ENCODE assay signal across 17 cellular contexts in genomic region chr6:43277643-43278523, GRCh38. TPM values are rescaled to one million over a fixed set of nuclear protein-coding genes. Genes with fewer than 3 reads are reported as not detected.
DNase-seq lines count a peak whose midpoint lies in the region; ATAC-seq, FAIRE-seq and TF ChIP-seq lines count a peak whose summit lies in the region.
"Had no signal": no experiment of that assay in that cellular context is flagged by ENCODE, and none has a peak within 500 bp of the region (broad histone marks: within the 10 kb centered on the region; RNA-seq: fewer than 3 reads in every experiment).

No MANE protein-coding gene starts in this region.

- H3K27me3 Mint-ChIP-seq in astrocyte (ENCODE audit: low read depth, unreplicated experiment) = peaks cover 48% of the 10 kb centered on the region

- H3K4me2 ChIP-seq in astrocyte (ENCODE audit: low read length) = peak overlapping the region; percentile 30

- no peaks in the 10 kb centered on the region for H3K79me2 ChIP-seq in astrocyte (ENCODE audit: insufficient read depth, low read length)

- H4K20me1 ChIP-seq in astrocyte (ENCODE audit: insufficient read depth, low read length) = no peaks in the 10 kb centered on the region

- no peak for FAIRE-seq in astrocyte (lab: Jason Lieb, UNC)
- FAIRE-seq: A204.1, TTC549 had no signal

- H3K9me3 ChIP-seq in astrocyte (ENCODE audit: insufficient read depth, low read depth, low read length) (no peaks in the 10 kb centered on the region), mesodermal cell (ENCODE audit: control insufficient read depth, low read length) (no peaks in the 10 kb centered on the region), vagina (no peaks in the 10 kb centered on the region)
- H3K9me3 ChIP-seq: left ventricle myocardium inferior had no signal

- H3K27ac Mint-ChIP-seq in astrocyte (ENCODE audit: unreplicated experiment) = peak overlapping the region; percentile 72

- no peak overlapping the region for H3K9ac ChIP-seq in astrocyte (ENCODE audit: low read length)

- H3K4me3 ChIP-seq in astrocyte (ENCODE audit: insufficient read depth, low read depth, low read length) = no peak overlapping the region
- no peak overlapping the region for H3K4me3 ChIP-seq in mesodermal cell (ENCODE audit: extremely low read depth, insufficient read depth, low read length, poor library complexity, severe bottlenecking)
- H3K4me3 ChIP-seq in vagina = no peak overlapping the region
- no peak overlapping the region for H3K4me3 ChIP-seq in brain microvascular endothelial cell (ENCODE audit: low read depth, low read length)
- H3K4me3 ChIP-seq: left ventricle myocardium inferior, skin epidermis had no signal

- peaks cover 1% of the 10 kb centered on the region for H3K36me3 Mint-ChIP-seq in astrocyte (ENCODE audit: low read depth, unreplicated experiment)

- no peak for TF ChIP-seq POLR2A in vagina (IDR thresholded peaks at IDR 0.05)

- in situ Hi-C loops in brain microvascular endothelial cell (cut with HindIII; ENCODE audit: low pct_ligation_motif_present, low sequenced_read_pairs) = no loop called here

- H3K4me3 Mint-ChIP-seq in astrocyte (ENCODE audit: unreplicated experiment) = no peak overlapping the region

- H3K36me3 ChIP-seq in astrocyte (ENCODE audit: insufficient read depth, low read length) (no peaks in the 10 kb centered on the region), mesodermal cell (ENCODE audit: control insufficient read depth, insufficient read depth, low read length) (no peaks in the 10 kb centered on the region), vagina (no peaks in the 10 kb centered on the region), brain microvascular endothelial cell (replicated peaks) (no peaks in the 10 kb centered on the region)
- H3K36me3 ChIP-seq: left ventricle myocardium inferior had no signal

- peaks cover 15% of the 10 kb centered on the region for H3K4me1 Mint-ChIP-seq in astrocyte (ENCODE audit: low read depth, unreplicated experiment)

- H3K4me1 ChIP-seq in astrocyte (ENCODE audit: insufficient read depth, low read length) = peaks cover 5% of the 10 kb centered on the region
- peaks cover 27% of the 10 kb centered on the region for H3K4me1 ChIP-seq in mesodermal cell (ENCODE audit: control insufficient read depth, insufficient read depth, low read length, poor library complexity, severe bottlenecking)
- H3K4me1 ChIP-seq in vagina = peaks cover 20% of the 10 kb centered on the region

- intact Hi-C loops in Right ventricle myocardium superior (cut with DNase I) (no loop called here), Right ventricle myocardium inferior (cut with DNase I) (no loop called here), vagina (cut with DNase I) (no loop called here)

- H2AFZ ChIP-seq in astrocyte (ENCODE audit: low read depth, low read length) = no peak overlapping the region

- peaks cover 2% of the 10 kb centered on the region for H3K9me3 Mint-ChIP-seq in astrocyte (ENCODE audit: unreplicated experiment)

- DNase-seq in Right ventricle myocardium superior (no peak), Right ventricle myocardium inferior (ENCODE audit: missing footprints) (no peak), astrocyte (ENCODE audit: low read depth) (no peak), vagina (ENCODE audit: extremely low spot score in 2 of 2) (no peak), brain microvascular endothelial cell (no peak), HUDEP-2 (lab: John Stamatoyannopoulos, UW; ENCODE audit: unreplicated experiment in 76 of 76) (no peak)
- DNase-seq in activated CD8-positive, alpha-beta memory T cell treated with anti-CD3 and anti-CD28 coated beads, Interleukin-2, amount 50 U/mL, for 48 hours = no peak
- DNase-seq: activated naive CD4-positive, alpha-beta T cell treated with anti-CD3 and anti-CD28 coated beads, Interleukin-2, amount 50 U/mL, for 16 hours; erythroblast; hypothalamus; left ventricle myocardium inferior; NCI-H2029 treated with DMSO at 0.1 percent for 48 hours had no signal

- no peak for TF ChIP-seq CTCF in astrocyte (IDR thresholded peaks at IDR 0.05; ENCODE audit: insufficient read depth, low read depth, low read length)
- no peak for TF ChIP-seq CTCF in vagina (IDR thresholded peaks at IDR 0.05)
- TF ChIP-seq CTCF in brain microvascular endothelial cell (IDR thresholded peaks at IDR 0.05; ENCODE audit: low read depth, low read length, missing control alignments) = no peak

- H3K27ac ChIP-seq in astrocyte (ENCODE audit: low read depth, low read length) = no peak overlapping the region
- peak overlapping the region; percentile 57 for H3K27ac ChIP-seq in mesodermal cell (ENCODE audit: low read depth, low read length, severe bottlenecking)
- peak overlapping the region; percentile 20 for H3K27ac ChIP-seq in vagina
- H3K27ac ChIP-seq in brain microvascular endothelial cell = no peak overlapping the region
- H3K27ac ChIP-seq: left ventricle myocardium inferior, skin epidermis had no signal

- H3K27me3 ChIP-seq in astrocyte (ENCODE audit: insufficient read depth, low read length) (peaks cover 17% of the 10 kb centered on the region), vagina (no peaks in the 10 kb centered on the region), brain microvascular endothelial cell (replicated peaks) (peaks cover 46% of the 10 kb centered on the region)

- ATAC-seq in Right ventricle myocardium superior (ENCODE audit: poor library complexity) (peak; percentile 10), Right ventricle myocardium inferior (no peak)

- WGBS in mesodermal cell (ENCODE audit: insufficient coverage in 2 of 2), 2 experiments = 86 to 91% methylated on average over 6 to 8 of the region's 13 CpGs

RNA-seq across cellular contexts. Expression of gene SLC22A7, which starts 20.2 kb away (rescaled TPM):
- total RNA-seq in Right ventricle myocardium superior (not detected), Right ventricle myocardium inferior (not detected), astrocyte (not detected in 2 replicates), vagina (not detected)
- not detected for polyA plus RNA-seq in mesodermal cell (2013, experiment 1 of 2)
- not detected for polyA plus RNA-seq in mesodermal cell (2013, experiment 2 of 2)
- total RNA-seq: left ventricle myocardium inferior, SK-MEL-5 had no signal

RNA-seq across cellular contexts. Expression of gene CRIP3, which starts 30.7 kb away (rescaled TPM):
- total RNA-seq in Right ventricle myocardium superior (4.1 TPM), Right ventricle myocardium inferior (7.1 TPM), astrocyte (not detected in 2 replicates), vagina (not detected)
- polyA plus RNA-seq in mesodermal cell (2013, experiment 1 of 2) = 1.8 TPM
- polyA plus RNA-seq in mesodermal cell (2013, experiment 2 of 2) = 0.71 TPM
- total RNA-seq: SK-MEL-5 had no signal

RNA-seq across cellular contexts. Expression of gene TTBK1, which starts 34.6 kb away (rescaled TPM):
- 0.13 TPM for total RNA-seq in Right ventricle myocardium superior
- total RNA-seq in Right ventricle myocardium inferior = 0.19 TPM
- total RNA-seq in astrocyte = 0.14 TPM in 1 of 2 replicates, not detected in the other
- polyA plus RNA-seq in mesodermal cell (2013, experiment 1 of 2) = 0.18 TPM
- polyA plus RNA-seq in mesodermal cell (2013, experiment 2 of 2) = 0.20 TPM
- total RNA-seq in vagina = not detected
- total RNA-seq: SK-MEL-5 had no signal

RNA-seq across cellular contexts. Expression of gene DNPH1, which starts 48.6 kb away (rescaled TPM):
- 31.5 TPM for total RNA-seq in Right ventricle myocardium superior
- total RNA-seq in Right ventricle myocardium inferior = 29.9 TPM
- 15.1 and 17.6 TPM in 2 replicates for total RNA-seq in astrocyte
- polyA plus RNA-seq in mesodermal cell (2013, experiment 1 of 2) = 46.1 TPM
- polyA plus RNA-seq in mesodermal cell (2013, experiment 2 of 2) = 38.3 TPM
- total RNA-seq in vagina = 61.9 TPM

Comparison
In these comparisons a context has a peak if more than half of its experiments do, and no peak if none do; other contexts are left out.
1. H3K27ac ChIP-seq: peak in mesodermal cell (single experiment) and vagina (single experiment); none in astrocyte (single experiment) and brain microvascular endothelial cell (single experiment).